Comparison of ENCODE assay signal across 21 cellular contexts in the genomic region with DNA sequence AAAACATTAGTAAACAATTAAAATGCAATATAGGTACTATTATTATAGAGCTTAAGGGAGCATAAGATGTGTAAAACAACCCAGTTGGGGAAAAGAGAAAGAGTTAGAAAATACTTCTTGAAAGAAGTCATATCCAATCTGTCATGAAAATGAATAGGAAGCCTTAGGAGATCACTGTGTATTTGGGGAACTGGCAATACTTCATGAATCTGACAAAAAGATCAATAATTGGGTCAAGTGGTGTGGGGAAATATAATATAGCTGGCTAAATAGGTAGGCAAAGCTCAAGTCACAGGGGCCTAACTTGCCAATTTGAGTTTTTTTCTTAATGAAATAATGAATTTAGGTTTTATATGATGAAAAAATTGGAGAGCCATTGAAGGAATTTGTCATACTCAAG.
"Had no signal": no experiment of that assay in that cellular context is flagged by ENCODE, and none has a peak within 500 bp of the region (broad histone marks: within the 10 kb centered on the region; RNA-seq: fewer than 3 reads in every experiment).

No MANE protein-coding gene starts in this region.

- H3K27ac ChIP-seq: coronary artery, dorsolateral prefrontal cortex, esophagus muscularis mucosa, foreskin keratinocyte, gastroesophageal sphincter, heart left ventricle, hepatocyte, left lung, lower lobe of right lung had no signal

- H2AFZ ChIP-seq: hepatocyte had no signal

- H3K4me3 ChIP-seq: coronary artery, dorsolateral prefrontal cortex, esophagus muscularis mucosa, gastroesophageal sphincter, heart left ventricle, hepatocyte, left lung, lower lobe of right lung had no signal

- ATAC-seq: foreskin keratinocyte, gastroesophageal sphincter, heart left ventricle, left colon, left lung, left ventricle myocardium superior, lower lobe of right lung had no signal

- H3K9me3 Mint-ChIP-seq: immature natural killer cell had no signal

- H3K4me1 ChIP-seq: esophagus muscularis mucosa, foreskin keratinocyte, gastroesophageal sphincter, heart left ventricle, left lung, lower lobe of right lung had no signal

- H3K4me2 ChIP-seq: hepatocyte had no signal

- H3K27me3 ChIP-seq: dorsolateral prefrontal cortex, esophagus muscularis mucosa, foreskin keratinocyte, gastroesophageal sphincter, heart left ventricle, hepatocyte, left lung had no signal

- DNase-seq: dermis blood vessel endothelial cell; dorsolateral prefrontal cortex; effector CD4-positive, alpha-beta T cell; effector memory CD4-positive, alpha-beta T cell; foreskin keratinocyte; heart left ventricle; hypothalamus; immature natural killer cell; islet precursor cell; kidney; kidney glomerular epithelial cell; left colon; left lung; left ventricle myocardium superior; lower lobe of right lung; mesendoderm; midbrain had no signal

- H3K4me3 Mint-ChIP-seq: immature natural killer cell had no signal

- H3K27ac Mint-ChIP-seq: immature natural killer cell had no signal

- H3K79me2 ChIP-seq: hepatocyte had no signal
